In the genomic region with DNA sequence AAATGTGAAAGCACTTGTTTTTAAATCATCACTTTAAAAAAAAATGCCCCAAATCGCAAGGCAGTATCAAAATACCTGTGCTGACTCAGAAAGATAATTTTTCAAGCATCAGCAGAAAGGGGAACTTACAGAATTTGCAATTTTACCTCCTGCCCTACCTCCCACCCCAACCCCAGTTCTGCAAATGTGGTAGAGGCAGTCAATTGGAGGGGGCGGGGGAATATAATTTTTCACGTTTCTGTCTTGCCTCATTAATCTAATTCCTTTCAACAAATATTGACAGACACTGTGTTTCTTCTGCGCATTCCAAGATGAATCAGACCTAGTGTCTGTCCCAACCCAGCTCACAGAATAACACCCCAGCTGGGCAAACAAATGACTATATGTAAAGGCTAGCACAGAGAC, we compare ENCODE assay signal across 9 cellular contexts.
DNase-seq lines count a peak whose midpoint lies in the region; ATAC-seq and TF ChIP-seq lines count a peak whose summit lies in the region.
"Had no signal": no experiment of that assay in that cellular context is flagged by ENCODE, and none has a peak within 500 bp of the region (broad histone marks: within the 10 kb centered on the region; RNA-seq: fewer than 3 reads in every experiment).

No MANE protein-coding gene starts in this region.

- H3K9me3 ChIP-seq in heart left ventricle = no peaks in the 10 kb centered on the region
- H3K9me3 ChIP-seq in PC-9 (ENCODE audit: insufficient read depth, low read depth) = no peaks in the 10 kb centered on the region
- H3K9me3 ChIP-seq in A673 (ENCODE audit: low read depth, low read length, poor library complexity, severe bottlenecking) = no peaks in the 10 kb centered on the region

- no peaks in the 10 kb centered on the region for H3K79me2 ChIP-seq in PC-9 (ENCODE audit: low read depth)

- no peak for TF ChIP-seq POLR2A in heart left ventricle (IDR thresholded peaks at IDR 0.05)

- H4K20me1 ChIP-seq in PC-9 (ENCODE audit: insufficient read depth) = no peaks in the 10 kb centered on the region

- H3K9me2 ChIP-seq in PC-9 (ENCODE audit: insufficient read depth) = no peaks in the 10 kb centered on the region

- POLR2A ChIA-PET in PC-9 (lab: Charles Lee; ENCODE audit: unreplicated experiment) = no interaction called here
- POLR2A ChIA-PET in A673 (lab: Charles Lee; ENCODE audit: low non-redundant PET) = no interaction called here

- H3K27me3 ChIP-seq in heart left ventricle (no peaks in the 10 kb centered on the region), PC-9 (ENCODE audit: insufficient read depth, low read depth) (no peaks in the 10 kb centered on the region), A673 (replicated peaks; ENCODE audit: insufficient read depth, low read depth, low read length, poor library complexity) (no peaks in the 10 kb centered on the region)

- H3K27ac ChIP-seq in heart left ventricle = peak overlapping the region in 7 of 12 donors; percentile 2 to 67 (median 55)
- no peak overlapping the region for H3K27ac ChIP-seq in PC-9
- no peak overlapping the region for H3K27ac ChIP-seq in A673 (ENCODE audit: low read depth, low read length, poor library complexity, severe bottlenecking)

- ATAC-seq in heart left ventricle = no peak
- ATAC-seq in Right ventricle myocardium inferior = no peak
- ATAC-seq in HG02759 (IDR thresholded peaks at IDR 0.05; ENCODE audit: unreplicated experiment) = peak; percentile 80

- BruUV-seq in PC-9 (replicated peaks; lab: Mats Ljungman, UMichigan) = no TSS peak
- no TSS peak for BruUV-seq in A673 (replicated peaks; lab: Mats Ljungman, UMichigan)

- no peak overlapping the region for H2AFZ ChIP-seq in PC-9

- H3K36me3 ChIP-seq in heart left ventricle (no peaks in the 10 kb centered on the region), PC-9 (ENCODE audit: low read depth) (no peaks in the 10 kb centered on the region), A673 (ENCODE audit: insufficient read depth, low read length, poor library complexity, severe bottlenecking) (no peaks in the 10 kb centered on the region)

- DNase-seq in heart left ventricle = no peak
- DNase-seq in Right ventricle myocardium inferior (ENCODE audit: missing footprints) = no peak
- DNase-seq in PC-9 = peak; percentile 2 to 93
- DNase-seq in stimulated activated CD4-positive, alpha-beta T cell treated with anti-CD3 and anti-CD28 coated beads, Interleukin-4, amount 100 ng/mL, for 24 hours = peak; percentile 69
- DNase-seq in activated CD4-positive, CD25-positive, alpha-beta regulatory T cell (lab: John Stamatoyannopoulos, UW) = no peak
- DNase-seq in A673 (ENCODE audit: low spot score) = no peak
- DNase-seq in NCI-H446 treated with DMSO at 0.1 percent for 48 hours (lab: John Stamatoyannopoulos, UW) = no peak
- DNase-seq: NCI-H2171 had no signal

- CTCF ChIA-PET in PC-9 (lab: Charles Lee) (no interaction called here), A673 (lab: Charles Lee) (no interaction called here)

- H3K4me3 ChIP-seq in heart left ventricle = no peak overlapping the region
- H3K4me3 ChIP-seq in PC-9 = no peak overlapping the region
- H3K4me3 ChIP-seq in A673 (ENCODE audit: low read depth, low read length, poor library complexity, severe bottlenecking) = no peak overlapping the region

- intact Hi-C loops in heart left ventricle (cut with DNase I) = no loop called here
- intact Hi-C loops in Right ventricle myocardium inferior (cut with DNase I) = no loop called here
- intact Hi-C loops in PC-9 (cut with micrococcal nuclease; ENCODE audit: unreplicated experiment) = no loop called here
- intact Hi-C loops in A673 (cut with micrococcal nuclease; ENCODE audit: unreplicated experiment) = no loop called here

- H3K4me1 ChIP-seq in heart left ventricle (peaks cover 0 to 51% (median 9%) of the 10 kb centered on the region in 12 donors), PC-9 (replicated peaks; ENCODE audit: insufficient read depth) (peaks cover 48% of the 10 kb centered on the region), A673 (ENCODE audit: insufficient read depth, low read length, poor library complexity, severe bottlenecking) (no peaks in the 10 kb centered on the region)

- TF ChIP-seq CTCF in heart left ventricle (IDR thresholded peaks at IDR 0.05) (no peak), PC-9 (conservative IDR thresholded peaks at IDR 0.05) (no peak), A673 (conservative IDR thresholded peaks at IDR 0.05; ENCODE audit: low read depth, low read length) (no peak)

- WGBS in heart left ventricle, 4 donors = 39 to 77% (median 74%) methylated on average over 4 of the region's 4 CpGs

- H3K4me2 ChIP-seq in PC-9 = peak overlapping the region; percentile 53

- H3F3A ChIP-seq in PC-9 (ENCODE audit: insufficient read depth, low read depth) = peaks cover 22% of the 10 kb centered on the region; the same call in 1 of the 2 replicates

Comparison
In these comparisons a context has a peak if more than half of its experiments do, and no peak if none do; other contexts are left out.
1. DNase-seq: peak in PC-9 (2 of 2) and stimulated activated CD4-positive, alpha-beta T cell treated with anti-CD3 and anti-CD28 coated beads, Interleukin-4, amount 100 ng/mL, for 24 hours (single experiment); none in heart left ventricle (0 of 5), Right ventricle myocardium inferior (single experiment), activated CD4-positive, CD25-positive, alpha-beta regulatory T cell (0 of 4), A673 (single experiment) and NCI-H446 treated with DMSO at 0.1 percent for 48 hours (single experiment).
2. H3K27ac ChIP-seq: peak in heart left ventricle (7 of 12); none in PC-9 (single experiment) and A673 (single experiment).